In genomic region chr10:17394854-17395253, GRCh38 we compare ENCODE assay signal across 32 cellular contexts. TPM values are rescaled to one million over a fixed set of nuclear protein-coding genes. Genes with fewer than 3 reads are reported as not detected.
DNase-seq lines count a peak whose midpoint lies in the region; ATAC-seq and TF ChIP-seq lines count a peak whose summit lies in the region.
"Had no signal": no experiment of that assay in that cellular context is flagged by ENCODE, and none has a peak within 500 bp of the region (broad histone marks: within the 10 kb centered on the region; RNA-seq: fewer than 3 reads in every experiment).

No MANE protein-coding gene starts in this region.

- no peak overlapping the region for H3K4me3 Mint-ChIP-seq in activated T-cell treated with anti-CD3 and anti-CD28 coated beads, Interleukin-2, amount 50 U/mL, for 4 hours
- no peak overlapping the region for H3K4me3 Mint-ChIP-seq in activated T-cell treated with anti-CD3 and anti-CD28 coated beads, Interleukin-2, amount 50 U/mL, for 24 hours
- H3K4me3 Mint-ChIP-seq in stimulated activated effector memory CD8-positive, alpha-beta T cell treated with anti-CD3 and anti-CD28 coated beads, Interleukin-12 subunit alpha, Interleukin-12 subunit beta, amount 100 ng/mL, for 72 hours = no peak overlapping the region
- no peak overlapping the region for H3K4me3 Mint-ChIP-seq in CD14-positive monocyte
- H3K4me3 Mint-ChIP-seq: IgD-negative memory B cell; T-helper 2 cell treated with Interferon-gamma antibody and Interleukin-4, amounts not matched to agents 5 μg/mL and 100 μg/mL, for 36 hours had no signal

- intact Hi-C loops in CD14-positive monocyte (cut with micrococcal nuclease) = no loop called here

- no peaks in the 10 kb centered on the region for H3K36me3 Mint-ChIP-seq in activated T-cell treated with anti-CD3 and anti-CD28 coated beads, Interleukin-2, amount 50 U/mL, for 4 hours (ENCODE audit: insufficient read depth)
- H3K36me3 Mint-ChIP-seq in activated T-cell treated with anti-CD3 and anti-CD28 coated beads, Interleukin-2, amount 50 U/mL, for 24 hours (ENCODE audit: low read depth) = no peaks in the 10 kb centered on the region
- no peaks in the 10 kb centered on the region for H3K36me3 Mint-ChIP-seq in stimulated activated effector memory CD8-positive, alpha-beta T cell treated with anti-CD3 and anti-CD28 coated beads, Interleukin-12 subunit alpha, Interleukin-12 subunit beta, amount 100 ng/mL, for 72 hours
- no peaks in the 10 kb centered on the region for H3K36me3 Mint-ChIP-seq in CD14-positive monocyte
- H3K36me3 Mint-ChIP-seq: IgD-negative memory B cell had no signal

- TF ChIP-seq CTCF in CD14-positive monocyte (IDR thresholded peaks at IDR 0.05) = no peak

- no peak for DNase-seq in activated T-cell treated with anti-CD3 and anti-CD28 coated beads, Interleukin-2, amount 50 U/mL, for 4 hours
- no peak for DNase-seq in activated T-cell treated with anti-CD3 and anti-CD28 coated beads, Interleukin-2, amount 50 U/mL, for 24 hours
- DNase-seq in activated naive CD4-positive, alpha-beta T cell treated with anti-CD3 and anti-CD28 coated beads, Interleukin-2, amount 50 U/mL, for 16 hours = peak; percentile 15
- DNase-seq in stimulated activated CD4-positive, alpha-beta T cell treated with anti-CD3 and anti-CD28 coated beads, Interleukin-12 subunit alpha, Interleukin-12 subunit beta, amount 100 ng/mL, for 4 hours = peak; percentile 3
- peak in 1 of 2 donors; percentile 50 for DNase-seq in stimulated activated effector memory CD8-positive, alpha-beta T cell treated with anti-CD3 and anti-CD28 coated beads, Interleukin-12 subunit alpha, Interleukin-12 subunit beta, amount 100 ng/mL, for 72 hours (ENCODE audit: low spot score in 2 of 2)
- no peak for DNase-seq in NCI-H1417 (lab: John Stamatoyannopoulos, UW)
- DNase-seq in CD14-positive monocyte (ENCODE audit: low spot score) = no peak
- DNase-seq: activated CD8-positive, alpha-beta memory T cell treated with anti-CD3 and anti-CD28 coated beads for 24 hours; adrenal gland; body of pancreas; Caco-2; dermis blood vessel endothelial cell; DMS79; esophagus squamous epithelium; foreskin melanocyte; GF-D8; heart right ventricle; left cardiac atrium; mammary epithelial cell; NCI-H1105; NCI-H1930; NCI-H524 treated with DMSO at 0.1 percent for 48 hours; pancreas; PC-9; retina; Right ventricle myocardium superior; small intestine; substantia nigra; upper lobe of right lung; WERI-Rb-1 had no signal

- no peaks in the 10 kb centered on the region for H3K9me3 Mint-ChIP-seq in activated T-cell treated with anti-CD3 and anti-CD28 coated beads, Interleukin-2, amount 50 U/mL, for 4 hours
- no peaks in the 10 kb centered on the region for H3K9me3 Mint-ChIP-seq in activated T-cell treated with anti-CD3 and anti-CD28 coated beads, Interleukin-2, amount 50 U/mL, for 24 hours
- no peaks in the 10 kb centered on the region for H3K9me3 Mint-ChIP-seq in stimulated activated effector memory CD8-positive, alpha-beta T cell treated with anti-CD3 and anti-CD28 coated beads, Interleukin-12 subunit alpha, Interleukin-12 subunit beta, amount 100 ng/mL, for 72 hours
- peaks cover 0 to 4% (median 0%) of the 10 kb centered on the region in 7 donors for H3K9me3 Mint-ChIP-seq in CD14-positive monocyte
- H3K9me3 Mint-ChIP-seq: IgD-negative memory B cell; T-helper 2 cell treated with Interferon-gamma antibody and Interleukin-4, amounts not matched to agents 5 μg/mL and 100 μg/mL, for 36 hours had no signal

- H3K4me1 Mint-ChIP-seq in activated T-cell treated with anti-CD3 and anti-CD28 coated beads, Interleukin-2, amount 50 U/mL, for 4 hours (ENCODE audit: low read depth) = peaks cover 7% of the 10 kb centered on the region
- peaks cover 9% of the 10 kb centered on the region for H3K4me1 Mint-ChIP-seq in activated T-cell treated with anti-CD3 and anti-CD28 coated beads, Interleukin-2, amount 50 U/mL, for 24 hours (ENCODE audit: low read depth)
- no peaks in the 10 kb centered on the region for H3K4me1 Mint-ChIP-seq in stimulated activated effector memory CD8-positive, alpha-beta T cell treated with anti-CD3 and anti-CD28 coated beads, Interleukin-12 subunit alpha, Interleukin-12 subunit beta, amount 100 ng/mL, for 72 hours
- H3K4me1 Mint-ChIP-seq in CD14-positive monocyte = peaks cover 5% of the 10 kb centered on the region
- H3K4me1 Mint-ChIP-seq: IgD-negative memory B cell had no signal

- ATAC-seq in activated T-cell treated with anti-CD3 and anti-CD28 coated beads, Interleukin-2, amount 50 U/mL, for 4 hours = peak; percentile 93 to 95
- ATAC-seq in stimulated activated effector memory CD8-positive, alpha-beta T cell treated with anti-CD3 and anti-CD28 coated beads, Interleukin-12 subunit alpha, Interleukin-12 subunit beta, amount 100 ng/mL, for 72 hours = peak; percentile 87
- ATAC-seq: body of pancreas, heart right ventricle, left cardiac atrium, pancreas, upper lobe of right lung had no signal

- peaks cover 22% of the 10 kb centered on the region for H3K27me3 Mint-ChIP-seq in activated T-cell treated with anti-CD3 and anti-CD28 coated beads, Interleukin-2, amount 50 U/mL, for 4 hours (ENCODE audit: low read depth)
- peaks cover 27% of the 10 kb centered on the region for H3K27me3 Mint-ChIP-seq in activated T-cell treated with anti-CD3 and anti-CD28 coated beads, Interleukin-2, amount 50 U/mL, for 24 hours
- H3K27me3 Mint-ChIP-seq in CD14-positive monocyte (ENCODE audit: low read depth in 3 of 3) = peaks cover 4 to 6% (median 6%) of the 10 kb centered on the region in 3 donors

- H3K27ac Mint-ChIP-seq in activated T-cell treated with anti-CD3 and anti-CD28 coated beads, Interleukin-2, amount 50 U/mL, for 24 hours = no peak overlapping the region
- no peak overlapping the region for H3K27ac Mint-ChIP-seq in stimulated activated effector memory CD8-positive, alpha-beta T cell treated with anti-CD3 and anti-CD28 coated beads, Interleukin-12 subunit alpha, Interleukin-12 subunit beta, amount 100 ng/mL, for 72 hours
- peak overlapping the region in 1 of 7 donors; percentile 21 for H3K27ac Mint-ChIP-seq in CD14-positive monocyte
- H3K27ac Mint-ChIP-seq: IgD-negative memory B cell; T-helper 2 cell treated with Interferon-gamma antibody and Interleukin-4, amounts not matched to agents 5 μg/mL and 100 μg/mL, for 36 hours had no signal

RNA-seq across cellular contexts. Expression of gene ST8SIA6, which starts 59.5 kb away (rescaled TPM):
- total RNA-seq in activated T-cell treated with anti-CD3 and anti-CD28 coated beads, Interleukin-2, amount 50 U/mL, for 4 hours = under 1 TPM in 1 of 3 donors, not detected in 2; 0.33 TPM
- under 1 TPM in 1 of 2 donors, not detected in 1; 0.11 TPM for polyA plus RNA-seq in CD14-positive monocyte
- total RNA-seq: body of pancreas had no signal
- polyA plus RNA-seq: IgD-negative memory B cell, mammary epithelial cell had no signal

Comparison
In these comparisons a context has a peak if more than half of its experiments do, and no peak if none do; other contexts are left out.
1. DNase-seq: peak in activated naive CD4-positive, alpha-beta T cell treated with anti-CD3 and anti-CD28 coated beads, Interleukin-2, amount 50 U/mL, for 16 hours (single experiment) and stimulated activated CD4-positive, alpha-beta T cell treated with anti-CD3 and anti-CD28 coated beads, Interleukin-12 subunit alpha, Interleukin-12 subunit beta, amount 100 ng/mL, for 4 hours (single experiment); none in activated T-cell treated with anti-CD3 and anti-CD28 coated beads, Interleukin-2, amount 50 U/mL, for 4 hours (single experiment), activated T-cell treated with anti-CD3 and anti-CD28 coated beads, Interleukin-2, amount 50 U/mL, for 24 hours (single experiment), NCI-H1417 (0 of 3) and CD14-positive monocyte (single experiment).